Comparison of ENCODE assay signal across 15 cellular contexts in the genomic region with DNA sequence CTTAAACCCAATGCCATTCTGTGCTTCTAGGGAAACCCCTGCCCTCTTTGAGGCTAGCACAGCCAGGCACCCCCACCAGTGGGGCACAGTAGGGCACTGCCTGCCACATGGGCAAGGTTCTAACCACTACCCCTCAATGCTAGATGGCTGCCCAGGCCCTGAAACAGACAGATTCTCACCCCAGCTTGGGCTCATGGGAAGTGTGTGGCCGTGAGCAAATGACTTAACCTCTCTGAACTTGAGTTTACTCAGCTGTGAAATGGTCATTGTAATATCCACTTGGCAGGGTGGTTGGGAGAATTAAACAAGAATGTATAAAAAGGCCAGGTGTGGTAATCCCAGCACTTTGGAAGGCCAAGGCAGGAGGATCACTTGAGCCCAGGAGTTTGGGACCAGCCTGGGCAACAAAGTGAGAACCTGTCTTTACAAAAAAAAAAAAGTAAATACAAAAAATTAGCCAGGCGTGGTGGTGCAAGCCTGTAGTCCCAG. TPM values are rescaled to one million over a fixed set of nuclear protein-coding genes. Genes with fewer than 3 reads are reported as not detected.
A peak's percentile ranks its signal among the peaks of the same experiment; 100 is the strongest.
DNase-seq lines count a peak whose midpoint lies in the region; FAIRE-seq and TF ChIP-seq lines count a peak whose summit lies in the region.
"Had no signal": no experiment of that assay in that cellular context is flagged by ENCODE, and none has a peak within 500 bp of the region (broad histone marks: within the 10 kb centered on the region; RNA-seq: fewer than 3 reads in every experiment).

No MANE protein-coding gene starts in this region.

- H3K27ac Mint-ChIP-seq in osteocyte (ENCODE audit: unreplicated experiment), result peak overlapping the region; percentile 61

- no TSS peak for BruUV-seq in endothelial cell of umbilical vein (replicated peaks; lab: Mats Ljungman, UMichigan)

- no peaks in the 10 kb centered on the region for H3K27me3 Mint-ChIP-seq in osteocyte (ENCODE audit: unreplicated experiment)
- H3K27me3 Mint-ChIP-seq: T-helper 17 cell had no signal

- peaks cover 35% of the 10 kb centered on the region for H3K4me1 Mint-ChIP-seq in osteocyte (ENCODE audit: unreplicated experiment)

- dilution Hi-C loops in endothelial cell of umbilical vein (cut with MboI; ENCODE audit: extremely low pct_ligation_motif_present, low sequenced_read_pairs), result no loop called here

- no peaks in the 10 kb centered on the region for H3K9me3 Mint-ChIP-seq in osteocyte (ENCODE audit: unreplicated experiment)
- H3K9me3 Mint-ChIP-seq: activated naive CD4-positive, alpha-beta T cell treated with anti-CD3 and anti-CD28 coated beads, Interleukin-2, amount 50 U/mL, for 72 hours had no signal

- H3K27me3 ChIP-seq in BLaER1, result no peaks in the 10 kb centered on the region
- H3K27me3 ChIP-seq in endothelial cell of umbilical vein (ENCODE audit: control insufficient read depth in 2 of 2, insufficient read depth in 2 of 2, low read length in 2 of 2), result no peaks in the 10 kb centered on the region
- no peaks in the 10 kb centered on the region for H3K27me3 ChIP-seq in ascending aorta
- H3K27me3 ChIP-seq: hepatocyte had no signal

- no peaks in the 10 kb centered on the region for H3K9me1 ChIP-seq in endothelial cell of umbilical vein (replicated peaks; ENCODE audit: control insufficient read depth, extremely low read depth, insufficient read depth, low read length)

- POLR2A ChIA-PET in endothelial cell of umbilical vein (lab: Charles Lee), result no interaction called here

- peak; percentile 33 for DNase-seq in NCI-H69 (lab: John Stamatoyannopoulos, UW)
- DNase-seq in endothelial cell of umbilical vein (ENCODE audit: low read depth, low spot score), result peak; percentile 26
- no peak for DNase-seq in osteocyte (ENCODE audit: extremely low spot score, unreplicated experiment)
- DNase-seq in AML-193 (lab: John Stamatoyannopoulos, UW), result no peak
- no peak for DNase-seq in occipital lobe (lab: John Stamatoyannopoulos, UW)
- DNase-seq in ascending aorta (ENCODE audit: low spot score in 2 of 2), result no peak
- no peak for DNase-seq in posterior vena cava (ENCODE audit: low spot score)
- DNase-seq: DMS153, left colon, NCI-H1930, T-helper 17 cell had no signal

- H2AFZ ChIP-seq in endothelial cell of umbilical vein (ENCODE audit: low read depth, low read length), result no peak overlapping the region
- H2AFZ ChIP-seq: hepatocyte had no signal

- H3K4me1 ChIP-seq in BLaER1 (peaks cover 98% of the 10 kb centered on the region), endothelial cell of umbilical vein (ENCODE audit: control insufficient read depth, extremely low read depth, insufficient read depth, low read length) (peaks cover 29% of the 10 kb centered on the region), ascending aorta (peaks cover 4 to 15% of the 10 kb centered on the region in 2 donors)

- peak; percentile 72 for FAIRE-seq in endothelial cell of umbilical vein (lab: Jason Lieb, UNC)

- H3K9ac ChIP-seq in BLaER1 (peak overlapping the region; percentile 68; the same call in 1 of the 2 replicates), endothelial cell of umbilical vein (replicated peaks; ENCODE audit: extremely low read depth, insufficient read depth, low read length) (no peak overlapping the region)

- H4K20me1 ChIP-seq in BLaER1 (peaks cover 70% of the 10 kb centered on the region), endothelial cell of umbilical vein (replicated peaks; ENCODE audit: control insufficient read depth, extremely low read depth, insufficient read depth, low read length) (no peaks in the 10 kb centered on the region)

- H3K4me3 ChIP-seq in BLaER1 (peak overlapping the region; percentile 47; the same call in 1 of the 2 replicates), endothelial cell of umbilical vein (replicated peaks in 1 of 3; ENCODE audit: insufficient read depth in 1 of 3, low read depth in 1 of 3, low read length in 3 of 3) (no peak overlapping the region), ascending aorta (no peak overlapping the region)
- H3K4me3 ChIP-seq: hepatocyte had no signal

- TF ChIP-seq POLR2A in endothelial cell of umbilical vein (IDR thresholded peaks at IDR 0.05; ENCODE audit: low read depth, low read length), result no peak

- CTCF ChIA-PET in endothelial cell of umbilical vein (lab: Charles Lee), result interaction anchor here (1.0 to 4.7 kb wide), 7 partner anchors 13 to 113 kb away, joined by 3 to 48 read pairs (median 5); partner anchors contain the start of gene MICALL1

- H3K4me2 ChIP-seq in BLaER1 (peak overlapping the region; percentile 99), endothelial cell of umbilical vein (ENCODE audit: insufficient read depth, low read length) (no peak overlapping the region)
- H3K4me2 ChIP-seq: hepatocyte had no signal

- H3K27ac ChIP-seq in BLaER1 (peak overlapping the region; percentile 84), endothelial cell of umbilical vein (ENCODE audit: insufficient read depth, low read depth, low read length) (peak overlapping the region; percentile 41), ascending aorta (peak overlapping the region in 1 of 2 donors; percentile 14)
- H3K27ac ChIP-seq: hepatocyte had no signal

- peaks cover 43% of the 10 kb centered on the region for H3K36me3 ChIP-seq in BLaER1
- peaks cover 5 to 27% of the 10 kb centered on the region in 2 experiments for H3K36me3 ChIP-seq in endothelial cell of umbilical vein (ENCODE audit: control insufficient read depth in 2 of 2, extremely low read depth in 1 of 2, insufficient read depth in 2 of 2, low read length in 2 of 2)
- H3K36me3 ChIP-seq in ascending aorta, result peaks cover 46 to 49% of the 10 kb centered on the region in 2 donors

- peaks cover 22% of the 10 kb centered on the region for H3K36me3 Mint-ChIP-seq in osteocyte (ENCODE audit: unreplicated experiment)
- H3K36me3 Mint-ChIP-seq: activated naive CD4-positive, alpha-beta T cell treated with anti-CD3 and anti-CD28 coated beads, Interleukin-2, amount 50 U/mL, for 72 hours had no signal

- H3K9me3 ChIP-seq in BLaER1 (no peaks in the 10 kb centered on the region), endothelial cell of umbilical vein (replicated peaks; ENCODE audit: control insufficient read depth, insufficient read depth, low read length) (no peaks in the 10 kb centered on the region), ascending aorta (no peaks in the 10 kb centered on the region)

- intact Hi-C loops in endothelial cell of umbilical vein (cut with micrococcal nuclease) (no loop called here), ascending aorta (cut with DNase I) (loop anchor here (5.0 kb wide), 1 partner anchor 39 kb away; no protein-coding TSS in a partner anchor), posterior vena cava (cut with DNase I) (loop anchor here (10.0 kb wide), 2 partner anchors 46 to 116 kb away; no protein-coding TSS in a partner anchor)

- H3K4me3 Mint-ChIP-seq in osteocyte (ENCODE audit: unreplicated experiment), result no peak overlapping the region
- H3K4me3 Mint-ChIP-seq: T-helper 17 cell had no signal

- TF ChIP-seq CTCF in endothelial cell of umbilical vein (IDR thresholded peaks at IDR 0.05; ENCODE audit: extremely low read depth in 1 of 2, insufficient read depth in 1 of 2, low read depth in 1 of 2, low read length in 2 of 2) (no peak), osteocyte (IDR thresholded peaks at IDR 0.05) (peak; percentile 29), ascending aorta (IDR thresholded peaks at IDR 0.05) (no peak)

- H3K79me2 ChIP-seq in endothelial cell of umbilical vein (ENCODE audit: control insufficient read depth, insufficient read depth, low read length), result no peaks in the 10 kb centered on the region
- H3K79me2 ChIP-seq: hepatocyte had no signal

RNA-seq across cellular contexts. Expression of gene C22orf23, which starts 22.4 kb away (rescaled TPM):
- total RNA-seq in endothelial cell of umbilical vein (0.44 and 0.46 TPM in 2 replicates), osteocyte (not detected in 2 replicates), occipital lobe (0.31 TPM), ascending aorta (not detected), posterior vena cava (under 1 TPM; 0.32 to 0.33 TPM)
- polyA plus RNA-seq in endothelial cell of umbilical vein, result 0.23 and 0.43 TPM in 2 replicates
- polyA plus RNA-seq in endothelial cell of umbilical vein (2011; cell fraction: cytosol; rRNA removed), result 0.30 and 0.34 TPM in 2 replicates
- polyA plus RNA-seq in endothelial cell of umbilical vein (2011; cell fraction: nucleus; rRNA removed), result 0.36 and 0.56 TPM in 2 replicates
- polyA plus RNA-seq in endothelial cell of umbilical vein (2012), result 0.65 and 0.78 TPM in 2 replicates
- polyA minus RNA-seq in endothelial cell of umbilical vein, result not detected in 2 replicates
- polyA minus RNA-seq in endothelial cell of umbilical vein (2011; cell fraction: cytosol; rRNA and poly(A)+ RNA removed), result not detected
- not detected in 2 replicates for polyA minus RNA-seq in endothelial cell of umbilical vein (2011; cell fraction: nucleus; rRNA and poly(A)+ RNA removed)
- total RNA-seq: activated naive CD4-positive, alpha-beta T cell treated with anti-CD3 and anti-CD28 coated beads, Interleukin-2, amount 50 U/mL, for 72 hours; left colon; T-helper 17 cell had no signal

RNA-seq across cellular contexts. Expression of gene POLR2F, which starts 22.5 kb away (rescaled TPM):
- total RNA-seq in endothelial cell of umbilical vein (98.3 and 106 TPM in 2 replicates), osteocyte (77.9 and 81.1 TPM in 2 replicates), occipital lobe (17.8 TPM), ascending aorta (204 TPM), posterior vena cava (10 to 100 TPM; 46.5 to 60.2 TPM)
- 112 and 133 TPM in 2 replicates for polyA plus RNA-seq in endothelial cell of umbilical vein
- polyA plus RNA-seq in endothelial cell of umbilical vein (2011; cell fraction: cytosol; rRNA removed), result 164 and 172 TPM in 2 replicates
- polyA plus RNA-seq in endothelial cell of umbilical vein (2011; cell fraction: nucleus; rRNA removed), result 54.0 and 58.7 TPM in 2 replicates
- polyA plus RNA-seq in endothelial cell of umbilical vein (2012), result 122 and 156 TPM in 2 replicates
- 27.1 and 33.5 TPM in 2 replicates for polyA minus RNA-seq in endothelial cell of umbilical vein
- polyA minus RNA-seq in endothelial cell of umbilical vein (2011; cell fraction: cytosol; rRNA and poly(A)+ RNA removed), result 48.6 TPM
- polyA minus RNA-seq in endothelial cell of umbilical vein (2011; cell fraction: nucleus; rRNA and poly(A)+ RNA removed), result 5.3 and 10.9 TPM in 2 replicates

RNA-seq across cellular contexts. Expression of gene MICALL1, which starts 24.9 kb away (rescaled TPM):
- total RNA-seq in endothelial cell of umbilical vein (65.2 and 66.9 TPM in 2 replicates), osteocyte (51.2 and 56.6 TPM in 2 replicates), occipital lobe (22.9 TPM), ascending aorta (43.9 TPM), posterior vena cava (10 to 100 TPM; 77.0 to 80.8 TPM)
- polyA plus RNA-seq in endothelial cell of umbilical vein, result 23.9 and 30.5 TPM in 2 replicates
- 23.5 and 29.4 TPM in 2 replicates for polyA plus RNA-seq in endothelial cell of umbilical vein (2011; cell fraction: cytosol; rRNA removed)
- 29.8 and 31.4 TPM in 2 replicates for polyA plus RNA-seq in endothelial cell of umbilical vein (2011; cell fraction: nucleus; rRNA removed)
- polyA plus RNA-seq in endothelial cell of umbilical vein (2012), result 24.7 and 30.0 TPM in 2 replicates
- polyA minus RNA-seq in endothelial cell of umbilical vein, result 40.6 and 41.1 TPM in 2 replicates
- polyA minus RNA-seq in endothelial cell of umbilical vein (2011; cell fraction: cytosol; rRNA and poly(A)+ RNA removed), result 23.2 TPM
- polyA minus RNA-seq in endothelial cell of umbilical vein (2011; cell fraction: nucleus; rRNA and poly(A)+ RNA removed), result 18.3 and 29.6 TPM in 2 replicates

RNA-seq across cellular contexts. Expression of gene SOX10, which starts 53.4 kb away (rescaled TPM):
- total RNA-seq in endothelial cell of umbilical vein (not detected in 2 replicates), osteocyte (not detected in 2 replicates), occipital lobe (1.9 TPM), ascending aorta (23.0 TPM), posterior vena cava (1 to 10 TPM in 1 of 2 donors, under 1 TPM in 1; 0.32 to 1.6 TPM)
- polyA plus RNA-seq in endothelial cell of umbilical vein, result not detected in 2 replicates
- not detected in 2 replicates for polyA plus RNA-seq in endothelial cell of umbilical vein (2011; cell fraction: cytosol; rRNA removed)
- not detected in 2 replicates for polyA plus RNA-seq in endothelial cell of umbilical vein (2011; cell fraction: nucleus; rRNA removed)
- polyA plus RNA-seq in endothelial cell of umbilical vein (2012), result not detected in 2 replicates
- polyA minus RNA-seq in endothelial cell of umbilical vein, result not detected in 2 replicates
- polyA minus RNA-seq in endothelial cell of umbilical vein (2011; cell fraction: cytosol; rRNA and poly(A)+ RNA removed), result not detected
- polyA minus RNA-seq in endothelial cell of umbilical vein (2011; cell fraction: nucleus; rRNA and poly(A)+ RNA removed), result not detected in 2 replicates
- total RNA-seq: activated naive CD4-positive, alpha-beta T cell treated with anti-CD3 and anti-CD28 coated beads, Interleukin-2, amount 50 U/mL, for 72 hours; hepatocyte; myocyte; T-helper 17 cell had no signal
- polyA plus RNA-seq: hepatocyte had no signal

Comparison
In these comparisons a context has a peak if more than half of its experiments do, and no peak if none do; other contexts are left out.
1. DNase-seq: peak in NCI-H69 (single experiment) and endothelial cell of umbilical vein (single experiment); none in osteocyte (single experiment), AML-193 (0 of 2), occipital lobe (single experiment), ascending aorta (0 of 2) and posterior vena cava (single experiment).